1 cellular context compared by ENCODE assay signal in genomic region chr16:51198349-51198748, GRCh38.
TF ChIP-seq lines count a peak whose summit lies in the region.

No MANE protein-coding gene starts in this region.

TF ChIP-seq in HEK293, 187 proteins besides CTCF, POLR2A, EP300 and RAD21 (continued from another document and continues in another):
- TF ChIP-seq SCRT1 (tag by site-specific recombination; IDR thresholded peaks at IDR 0.05; ENCODE audit: borderline replicate concordance) = no peak
- TF ChIP-seq AEBP2 (tag by site-specific recombination; IDR thresholded peaks at IDR 0.05; ENCODE audit: borderline replicate concordance) = no peak
- no peak for TF ChIP-seq ZNF324 (tag by site-specific recombination; IDR thresholded peaks at IDR 0.05)
- no peak for TF ChIP-seq GFI1B (tag by site-specific recombination; IDR thresholded peaks at IDR 0.05)
- no peak for TF ChIP-seq WT1 (tag by site-specific recombination; IDR thresholded peaks at IDR 0.05)
- TF ChIP-seq ZNF768 (tag by site-specific recombination; IDR thresholded peaks at IDR 0.05) = no peak
- TF ChIP-seq ZNF449 (tag by site-specific recombination; IDR thresholded peaks at IDR 0.05) = no peak
- TF ChIP-seq ZNF394 (tag by site-specific recombination; IDR thresholded peaks at IDR 0.05; ENCODE audit: borderline replicate concordance) = peak; percentile 85
- TF ChIP-seq ZNF610 (tag by site-specific recombination; IDR thresholded peaks at IDR 0.05; ENCODE audit: borderline replicate concordance) = no peak
- no peak for TF ChIP-seq INSM2 (tag by site-specific recombination; IDR thresholded peaks at IDR 0.05)
- TF ChIP-seq ZNF426 (tag by site-specific recombination; IDR thresholded peaks at IDR 0.05) = peak; percentile 64
- TF ChIP-seq ZBTB20 (tag by site-specific recombination; IDR thresholded peaks at IDR 0.05) = no peak
- no peak for TF ChIP-seq ZNF18 (tag by site-specific recombination; IDR thresholded peaks at IDR 0.05)
- no peak for TF ChIP-seq ZNF776 (tag by site-specific recombination; IDR thresholded peaks at IDR 0.05; ENCODE audit: borderline replicate concordance)
- peak; percentile 76 for TF ChIP-seq ZBTB11 (tag by site-specific recombination; conservative IDR thresholded peaks at IDR 0.05; ENCODE audit: low read depth)
- no peak for TF ChIP-seq ZNF175 (tag by site-specific recombination; IDR thresholded peaks at IDR 0.05)
- TF ChIP-seq ZFP37 (tag by site-specific recombination; IDR thresholded peaks at IDR 0.05) = no peak
- no peak for TF ChIP-seq HOXA7 (CRISPR knock-in tag; IDR thresholded peaks at IDR 0.05; ENCODE audit: borderline replicate concordance)
- no peak for TF ChIP-seq ZSCAN23 (tag by site-specific recombination; IDR thresholded peaks at IDR 0.05)
- TF ChIP-seq ZNF366 (tag by site-specific recombination; conservative IDR thresholded peaks at IDR 0.05) = no peak
- TF ChIP-seq ZBTB6 (tag by site-specific recombination; IDR thresholded peaks at IDR 0.05) = no peak
- TF ChIP-seq ZNF654 (tag by site-specific recombination; IDR thresholded peaks at IDR 0.05; ENCODE audit: low read depth) = peak; percentile 26; the same call in 1 of the 2 replicates
- TF ChIP-seq ZNF221 (tag by site-specific recombination; IDR thresholded peaks at IDR 0.05; ENCODE audit: borderline replicate concordance) = no peak
- TF ChIP-seq MZF1 (tag by site-specific recombination; IDR thresholded peaks at IDR 0.05; ENCODE audit: borderline replicate concordance) = no peak
- no peak for TF ChIP-seq ZNF837 (tag by site-specific recombination; IDR thresholded peaks at IDR 0.05)
- TF ChIP-seq ZNF214 (tag by site-specific recombination; IDR thresholded peaks at IDR 0.05; ENCODE audit: borderline replicate concordance) = no peak
- TF ChIP-seq MEIS1 (CRISPR knock-in tag; IDR thresholded peaks at IDR 0.05; ENCODE audit: borderline replicate concordance) = no peak
- no peak for TF ChIP-seq ZNF488 (tag by site-specific recombination; IDR thresholded peaks at IDR 0.05)
- no peak for TF ChIP-seq PRDM6 (tag by site-specific recombination; IDR thresholded peaks at IDR 0.05)
- no peak for TF ChIP-seq ZIC2 (tag by site-specific recombination; IDR thresholded peaks at IDR 0.05)
- no peak for TF ChIP-seq ZBTB21 (tag by site-specific recombination; IDR thresholded peaks at IDR 0.05)
- TF ChIP-seq ZNF280D (tag by site-specific recombination; IDR thresholded peaks at IDR 0.05) = no peak
- no peak for TF ChIP-seq ZNF112 (tag by site-specific recombination; IDR thresholded peaks at IDR 0.05)
- TF ChIP-seq ZNF10 (tag by site-specific recombination; IDR thresholded peaks at IDR 0.05) = no peak
- no peak for TF ChIP-seq ZNF19 (tag by site-specific recombination; IDR thresholded peaks at IDR 0.05; ENCODE audit: low read depth)
- no peak for TF ChIP-seq ZBTB48 (tag by site-specific recombination; IDR thresholded peaks at IDR 0.05)
- no peak for TF ChIP-seq GLIS2 (tag by site-specific recombination; IDR thresholded peaks at IDR 0.05)
- no peak for TF ChIP-seq ZNF416 (tag by site-specific recombination; IDR thresholded peaks at IDR 0.05)
- TF ChIP-seq ZNF184 (tag by site-specific recombination; IDR thresholded peaks at IDR 0.05) = no peak
- no peak for TF ChIP-seq ZNF391 (tag by site-specific recombination; IDR thresholded peaks at IDR 0.05; ENCODE audit: borderline replicate concordance, low read depth)
- TF ChIP-seq ZBTB49 (tag by site-specific recombination; IDR thresholded peaks at IDR 0.05; ENCODE audit: low read depth) = no peak
